In the genomic region with DNA sequence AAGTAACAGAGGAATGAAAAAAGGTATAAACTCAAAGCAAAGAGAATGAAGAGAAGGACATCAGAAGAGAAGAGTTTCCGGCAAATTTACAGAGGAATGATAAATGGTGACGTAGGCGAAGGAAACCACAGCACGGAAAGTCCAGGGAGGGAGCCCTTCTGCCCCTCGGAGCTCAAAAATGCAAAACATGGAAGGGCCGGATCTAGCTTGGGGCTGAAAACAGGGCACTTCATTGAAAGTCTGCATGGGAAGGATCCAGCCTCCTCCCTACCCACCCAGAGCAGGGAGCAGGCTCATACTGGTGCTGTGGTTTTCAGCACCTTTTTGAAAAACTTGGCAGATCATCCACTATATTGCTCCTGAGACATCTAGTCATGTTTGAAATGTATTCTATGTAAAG, we compare ENCODE assay signal across 1 cellular context.
TF ChIP-seq lines count a peak whose summit lies in the region.

No MANE protein-coding gene starts in this region.

TF ChIP-seq in K562, 482 proteins besides CTCF, POLR2A, EP300 and RAD21 (continued from another document):
- TF ChIP-seq JUND (IDR thresholded peaks at IDR 0.05; ENCODE audit: borderline replicate concordance, low read depth, low read length) (no peak), JUND (tag; IDR thresholded peaks at IDR 0.05; ENCODE audit: borderline replicate concordance, low read depth, low read length) (no peak), TGIF2 (CRISPR knock-in tag; IDR thresholded peaks at IDR 0.05) (no peak), ATF1 (CRISPR knock-in tag; IDR thresholded peaks at IDR 0.05) (no peak), ATF1 (tag; IDR thresholded peaks at IDR 0.05) (peak; percentile 52), CREM (IDR thresholded peaks at IDR 0.05; ENCODE audit: low read depth) (peak; percentile 27; the same call in 1 of the 2 replicates), LEF1 (IDR thresholded peaks at IDR 0.05) (no peak), ZNF444 (CRISPR knock-in tag; IDR thresholded peaks at IDR 0.05) (no peak), NR4A1 (CRISPR knock-in tag; IDR thresholded peaks at IDR 0.05) (no peak), NR4A1 (tag; IDR thresholded peaks at IDR 0.05) (no peak), DNMT1 (IDR thresholded peaks at IDR 0.05) (no peak)
- TF ChIP-seq, protein P1, sequence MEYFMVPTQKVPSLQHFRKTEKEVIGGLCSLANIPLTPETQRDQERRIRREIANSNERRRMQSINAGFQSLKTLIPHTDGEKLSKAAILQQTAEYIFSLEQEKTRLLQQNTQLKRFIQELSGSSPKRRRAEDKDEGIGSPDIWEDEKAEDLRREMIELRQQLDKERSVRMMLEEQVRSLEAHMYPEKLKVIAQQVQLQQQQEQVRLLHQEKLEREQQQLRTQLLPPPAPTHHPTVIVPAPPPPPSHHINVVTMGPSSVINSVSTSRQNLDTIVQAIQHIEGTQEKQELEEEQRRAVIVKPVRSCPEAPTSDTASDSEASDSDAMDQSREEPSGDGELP (CRISPR knock-in tag; IDR thresholded peaks at IDR 0.05; ENCODE audit: borderline replicate concordance), result no peak
- TF ChIP-seq, protein P2, sequence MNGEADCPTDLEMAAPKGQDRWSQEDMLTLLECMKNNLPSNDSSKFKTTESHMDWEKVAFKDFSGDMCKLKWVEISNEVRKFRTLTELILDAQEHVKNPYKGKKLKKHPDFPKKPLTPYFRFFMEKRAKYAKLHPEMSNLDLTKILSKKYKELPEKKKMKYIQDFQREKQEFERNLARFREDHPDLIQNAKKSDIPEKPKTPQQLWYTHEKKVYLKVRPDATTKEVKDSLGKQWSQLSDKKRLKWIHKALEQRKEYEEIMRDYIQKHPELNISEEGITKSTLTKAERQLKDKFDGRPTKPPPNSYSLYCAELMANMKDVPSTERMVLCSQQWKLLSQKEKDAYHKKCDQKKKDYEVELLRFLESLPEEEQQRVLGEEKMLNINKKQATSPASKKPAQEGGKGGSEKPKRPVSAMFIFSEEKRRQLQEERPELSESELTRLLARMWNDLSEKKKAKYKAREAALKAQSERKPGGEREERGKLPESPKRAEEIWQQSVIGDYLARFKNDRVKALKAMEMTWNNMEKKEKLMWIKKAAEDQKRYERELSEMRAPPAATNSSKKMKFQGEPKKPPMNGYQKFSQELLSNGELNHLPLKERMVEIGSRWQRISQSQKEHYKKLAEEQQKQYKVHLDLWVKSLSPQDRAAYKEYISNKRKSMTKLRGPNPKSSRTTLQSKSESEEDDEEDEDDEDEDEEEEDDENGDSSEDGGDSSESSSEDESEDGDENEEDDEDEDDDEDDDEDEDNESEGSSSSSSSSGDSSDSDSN (IDR thresholded peaks at IDR 0.05; ENCODE audit: borderline replicate concordance in 1 of 2, low read depth in 2 of 2, low read length in 2 of 2), result no peak
- TF ChIP-seq, protein P3, sequence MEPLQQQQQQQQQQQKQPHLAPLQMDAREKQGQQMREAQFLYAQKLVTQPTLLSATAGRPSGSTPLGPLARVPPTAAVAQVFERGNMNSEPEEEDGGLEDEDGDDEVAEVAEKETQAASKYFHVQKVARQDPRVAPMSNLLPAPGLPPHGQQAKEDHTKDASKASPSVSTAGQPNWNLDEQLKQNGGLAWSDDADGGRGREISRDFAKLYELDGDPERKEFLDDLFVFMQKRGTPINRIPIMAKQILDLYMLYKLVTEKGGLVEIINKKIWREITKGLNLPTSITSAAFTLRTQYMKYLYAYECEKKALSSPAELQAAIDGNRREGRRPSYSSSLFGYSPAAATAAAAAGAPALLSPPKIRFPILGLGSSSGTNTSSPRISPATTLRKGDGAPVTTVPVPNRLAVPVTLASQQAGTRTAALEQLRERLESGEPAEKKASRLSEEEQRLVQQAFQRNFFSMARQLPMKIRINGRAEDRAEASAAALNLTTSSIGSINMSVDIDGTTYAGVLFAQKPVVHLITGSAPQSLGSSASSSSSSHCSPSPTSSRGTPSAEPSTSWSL (CRISPR knock-in tag; IDR thresholded peaks at IDR 0.05; ENCODE audit: borderline replicate concordance), result no peak
